1 cellular context compared by ENCODE assay signal in the genomic region with DNA sequence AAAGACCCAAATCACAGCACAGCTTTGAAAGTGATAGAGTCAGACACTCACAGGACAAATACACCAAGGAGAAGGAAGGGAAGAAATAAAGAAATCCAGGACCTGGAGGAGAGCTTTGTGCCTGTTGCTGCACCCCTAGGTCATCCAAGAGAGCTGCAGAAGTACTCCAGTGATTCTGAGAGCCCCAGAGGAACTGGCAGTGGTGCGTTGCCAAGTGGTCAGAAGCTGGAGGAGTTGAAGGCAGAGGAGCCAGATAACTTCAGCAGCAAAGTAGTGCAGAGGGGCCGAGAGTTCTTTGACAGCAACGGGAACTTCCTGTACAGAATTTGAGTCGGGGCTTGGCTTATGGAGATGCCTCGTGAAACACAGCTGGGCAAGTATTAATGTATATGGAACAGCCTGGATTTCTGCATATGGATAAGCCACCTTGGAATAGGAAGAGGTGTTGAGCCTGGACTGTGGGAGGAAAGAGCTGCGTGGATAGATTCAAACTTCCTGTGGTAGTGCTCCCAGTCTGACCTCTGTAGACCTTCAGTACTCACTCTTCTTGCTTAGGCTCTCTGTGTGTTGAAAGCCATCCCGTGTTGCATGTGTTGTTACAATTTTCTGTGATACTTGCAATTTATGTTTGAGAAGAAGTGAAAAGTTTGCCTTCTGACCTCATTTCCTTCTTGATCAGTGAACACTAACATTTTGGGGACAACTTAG.
TF ChIP-seq lines count a peak whose summit lies in the region.

No MANE protein-coding gene starts in this region.

TF ChIP-seq in GM23338, 12 proteins besides CTCF, POLR2A, EP300 and RAD21:
- TF ChIP-seq, protein P1, sequence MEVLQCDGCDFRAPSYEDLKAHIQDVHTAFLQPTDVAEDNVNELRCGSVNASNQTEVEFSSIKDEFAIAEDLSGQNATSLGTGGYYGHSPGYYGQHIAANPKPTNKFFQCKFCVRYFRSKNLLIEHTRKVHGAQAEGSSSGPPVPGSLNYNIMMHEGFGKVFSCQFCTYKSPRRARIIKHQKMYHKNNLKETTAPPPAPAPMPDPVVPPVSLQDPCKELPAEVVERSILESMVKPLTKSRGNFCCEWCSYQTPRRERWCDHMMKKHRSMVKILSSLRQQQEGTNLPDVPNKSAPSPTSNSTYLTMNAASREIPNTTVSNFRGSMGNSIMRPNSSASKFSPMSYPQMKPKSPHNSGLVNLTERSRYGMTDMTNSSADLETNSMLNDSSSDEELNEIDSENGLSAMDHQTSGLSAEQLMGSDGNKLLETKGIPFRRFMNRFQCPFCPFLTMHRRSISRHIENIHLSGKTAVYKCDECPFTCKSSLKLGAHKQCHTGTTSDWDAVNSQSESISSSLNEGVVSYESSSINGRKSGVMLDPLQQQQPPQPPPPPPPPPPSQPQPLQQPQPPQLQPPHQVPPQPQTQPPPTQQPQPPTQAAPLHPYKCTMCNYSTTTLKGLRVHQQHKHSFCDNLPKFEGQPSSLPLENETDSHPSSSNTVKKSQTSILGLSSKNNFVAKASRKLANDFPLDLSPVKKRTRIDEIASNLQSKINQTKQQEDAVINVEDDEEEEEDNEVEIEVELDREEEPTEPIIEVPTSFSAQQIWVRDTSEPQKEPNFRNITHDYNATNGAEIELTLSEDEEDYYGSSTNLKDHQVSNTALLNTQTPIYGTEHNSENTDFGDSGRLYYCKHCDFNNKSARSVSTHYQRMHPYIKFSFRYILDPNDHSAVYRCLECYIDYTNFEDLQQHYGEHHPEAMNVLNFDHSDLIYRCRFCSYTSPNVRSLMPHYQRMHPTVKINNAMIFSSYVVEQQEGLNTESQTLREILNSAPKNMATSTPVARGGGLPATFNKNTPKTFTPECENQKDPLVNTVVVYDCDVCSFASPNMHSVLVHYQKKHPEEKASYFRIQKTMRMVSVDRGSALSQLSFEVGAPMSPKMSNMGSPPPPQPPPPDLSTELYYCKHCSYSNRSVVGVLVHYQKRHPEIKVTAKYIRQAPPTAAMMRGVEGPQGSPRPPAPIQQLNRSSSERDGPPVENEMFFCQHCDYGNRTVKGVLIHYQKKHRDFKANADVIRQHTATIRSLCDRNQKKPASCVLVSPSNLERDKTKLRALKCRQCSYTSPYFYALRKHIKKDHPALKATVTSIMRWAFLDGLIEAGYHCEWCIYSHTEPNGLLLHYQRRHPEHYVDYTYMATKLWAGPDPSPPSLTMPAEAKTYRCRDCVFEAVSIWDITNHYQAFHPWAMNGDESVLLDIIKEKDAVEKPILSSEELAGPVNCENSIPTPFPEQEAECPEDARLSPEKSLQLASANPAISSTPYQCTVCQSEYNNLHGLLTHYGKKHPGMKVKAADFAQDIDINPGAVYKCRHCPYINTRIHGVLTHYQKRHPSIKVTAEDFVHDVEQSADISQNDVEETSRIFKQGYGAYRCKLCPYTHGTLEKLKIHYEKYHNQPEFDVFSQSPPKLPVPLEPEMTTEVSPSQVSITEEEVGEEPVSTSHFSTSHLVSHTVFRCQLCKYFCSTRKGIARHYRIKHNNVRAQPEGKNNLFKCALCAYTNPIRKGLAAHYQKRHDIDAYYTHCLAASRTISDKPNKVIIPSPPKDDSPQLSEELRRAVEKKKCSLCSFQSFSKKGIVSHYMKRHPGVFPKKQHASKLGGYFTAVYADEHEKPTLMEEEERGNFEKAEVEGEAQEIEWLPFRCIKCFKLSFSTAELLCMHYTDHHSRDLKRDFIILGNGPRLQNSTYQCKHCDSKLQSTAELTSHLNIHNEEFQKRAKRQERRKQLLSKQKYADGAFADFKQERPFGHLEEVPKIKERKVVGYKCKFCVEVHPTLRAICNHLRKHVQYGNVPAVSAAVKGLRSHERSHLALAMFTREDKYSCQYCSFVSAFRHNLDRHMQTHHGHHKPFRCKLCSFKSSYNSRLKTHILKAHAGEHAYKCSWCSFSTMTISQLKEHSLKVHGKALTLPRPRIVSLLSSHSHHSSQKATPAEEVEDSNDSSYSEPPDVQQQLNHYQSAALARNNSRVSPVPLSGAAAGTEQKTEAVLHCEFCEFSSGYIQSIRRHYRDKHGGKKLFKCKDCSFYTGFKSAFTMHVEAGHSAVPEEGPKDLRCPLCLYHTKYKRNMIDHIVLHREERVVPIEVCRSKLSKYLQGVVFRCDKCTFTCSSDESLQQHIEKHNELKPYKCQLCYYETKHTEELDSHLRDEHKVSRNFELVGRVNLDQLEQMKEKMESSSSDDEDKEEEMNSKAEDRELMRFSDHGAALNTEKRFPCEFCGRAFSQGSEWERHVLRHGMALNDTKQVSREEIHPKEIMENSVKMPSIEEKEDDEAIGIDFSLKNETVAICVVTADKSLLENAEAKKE (CRISPR knock-in tag; IDR thresholded peaks at IDR 0.05): no peak
- no peak for TF ChIP-seq POLR2AphosphoS5 (IDR thresholded peaks at IDR 0.05; ENCODE audit: low read depth)
- TF ChIP-seq EZH2 (IDR thresholded peaks at IDR 0.05; ENCODE audit: low read depth, unreplicated experiment): no peak
- TF ChIP-seq, protein P2, sequence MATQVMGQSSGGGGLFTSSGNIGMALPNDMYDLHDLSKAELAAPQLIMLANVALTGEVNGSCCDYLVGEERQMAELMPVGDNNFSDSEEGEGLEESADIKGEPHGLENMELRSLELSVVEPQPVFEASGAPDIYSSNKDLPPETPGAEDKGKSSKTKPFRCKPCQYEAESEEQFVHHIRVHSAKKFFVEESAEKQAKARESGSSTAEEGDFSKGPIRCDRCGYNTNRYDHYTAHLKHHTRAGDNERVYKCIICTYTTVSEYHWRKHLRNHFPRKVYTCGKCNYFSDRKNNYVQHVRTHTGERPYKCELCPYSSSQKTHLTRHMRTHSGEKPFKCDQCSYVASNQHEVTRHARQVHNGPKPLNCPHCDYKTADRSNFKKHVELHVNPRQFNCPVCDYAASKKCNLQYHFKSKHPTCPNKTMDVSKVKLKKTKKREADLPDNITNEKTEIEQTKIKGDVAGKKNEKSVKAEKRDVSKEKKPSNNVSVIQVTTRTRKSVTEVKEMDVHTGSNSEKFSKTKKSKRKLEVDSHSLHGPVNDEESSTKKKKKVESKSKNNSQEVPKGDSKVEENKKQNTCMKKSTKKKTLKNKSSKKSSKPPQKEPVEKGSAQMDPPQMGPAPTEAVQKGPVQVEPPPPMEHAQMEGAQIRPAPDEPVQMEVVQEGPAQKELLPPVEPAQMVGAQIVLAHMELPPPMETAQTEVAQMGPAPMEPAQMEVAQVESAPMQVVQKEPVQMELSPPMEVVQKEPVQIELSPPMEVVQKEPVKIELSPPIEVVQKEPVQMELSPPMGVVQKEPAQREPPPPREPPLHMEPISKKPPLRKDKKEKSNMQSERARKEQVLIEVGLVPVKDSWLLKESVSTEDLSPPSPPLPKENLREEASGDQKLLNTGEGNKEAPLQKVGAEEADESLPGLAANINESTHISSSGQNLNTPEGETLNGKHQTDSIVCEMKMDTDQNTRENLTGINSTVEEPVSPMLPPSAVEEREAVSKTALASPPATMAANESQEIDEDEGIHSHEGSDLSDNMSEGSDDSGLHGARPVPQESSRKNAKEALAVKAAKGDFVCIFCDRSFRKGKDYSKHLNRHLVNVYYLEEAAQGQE (IDR thresholded peaks at IDR 0.05; ENCODE audit: unreplicated experiment): no peak
- TF ChIP-seq CREB1 (CRISPR knock-in tag; IDR thresholded peaks at IDR 0.05; ENCODE audit: low read depth): no peak
- TF ChIP-seq EZH2phosphoT487 (IDR thresholded peaks at IDR 0.05; ENCODE audit: unreplicated experiment): no peak
- TF ChIP-seq ZNF331 (CRISPR knock-in tag; IDR thresholded peaks at IDR 0.05; ENCODE audit: low read depth): no peak
- TF ChIP-seq NANOG (IDR thresholded peaks at IDR 0.05; ENCODE audit: borderline replicate concordance): no peak
- TF ChIP-seq ZNF114 (CRISPR knock-in tag; IDR thresholded peaks at IDR 0.05): no peak
- no peak for TF ChIP-seq JUNB (IDR thresholded peaks at IDR 0.05; ENCODE audit: unreplicated experiment)
- TF ChIP-seq STAT1 (IDR thresholded peaks at IDR 0.05; ENCODE audit: unreplicated experiment): no peak
- TF ChIP-seq, protein P3, sequence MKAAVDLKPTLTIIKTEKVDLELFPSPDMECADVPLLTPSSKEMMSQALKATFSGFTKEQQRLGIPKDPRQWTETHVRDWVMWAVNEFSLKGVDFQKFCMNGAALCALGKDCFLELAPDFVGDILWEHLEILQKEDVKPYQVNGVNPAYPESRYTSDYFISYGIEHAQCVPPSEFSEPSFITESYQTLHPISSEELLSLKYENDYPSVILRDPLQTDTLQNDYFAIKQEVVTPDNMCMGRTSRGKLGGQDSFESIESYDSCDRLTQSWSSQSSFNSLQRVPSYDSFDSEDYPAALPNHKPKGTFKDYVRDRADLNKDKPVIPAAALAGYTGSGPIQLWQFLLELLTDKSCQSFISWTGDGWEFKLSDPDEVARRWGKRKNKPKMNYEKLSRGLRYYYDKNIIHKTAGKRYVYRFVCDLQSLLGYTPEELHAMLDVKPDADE (IDR thresholded peaks at IDR 0.05): no peak
